ENCODE assay signal across 21 cellular contexts in genomic region chr1:30793209-30793608, GRCh38. TPM values are rescaled to one million over a fixed set of nuclear protein-coding genes. Genes with fewer than 3 reads are reported as not detected.
"Had no signal": no experiment of that assay in that cellular context is flagged by ENCODE, and none has a peak within 500 bp of the region (broad histone marks: within the 10 kb centered on the region; RNA-seq: fewer than 3 reads in every experiment).

No MANE protein-coding gene starts in this region.

- H3K9ac ChIP-seq: SK-N-SH had no signal

- H3K9me2 ChIP-seq: SK-N-SH had no signal

- H3K4me2 ChIP-seq: SK-N-SH had no signal

- H3K9me3 ChIP-seq: MG63, SK-N-SH had no signal

- H3K36me3 ChIP-seq: MG63 had no signal

- H3K27ac ChIP-seq: HL-60, RWPE1 had no signal

- H3K4me3 ChIP-seq: MG63 had no signal

- FAIRE-seq: HTR-8/SVneo had no signal

- DNase-seq: KBM-7, MG63, NCI-H1092 treated with DMSO at 0.1 percent for 48 hours, NCI-H1436, NCI-H187, NCI-H2029, NCI-H2081 treated with DMSO at 0.1 percent for 48 hours, NCI-H2171, NCI-H226, NCI-H446, NCI-H510A, NCI-H524 treated with DMSO at 0.1 percent for 48 hours, NCI-H69, NCI-H774, PC-3, SHP77, SK-N-SH had no signal

- ATAC-seq: Panc1, PC-3 had no signal

RNA-seq across cellular contexts. Expression of gene LAPTM5, which starts 35.6 kb away (rescaled TPM):
- total RNA-seq: PC-3 had no signal
